ENCODE assay signal across 9 cellular contexts in genomic region chr3:112092439-112093179, GRCh38. TPM values are rescaled to one million over a fixed set of nuclear protein-coding genes. Genes with fewer than 3 reads are reported as not detected.
A peak's percentile ranks its signal among the peaks of the same experiment; 100 is the strongest.
DNase-seq lines count a peak whose midpoint lies in the region; ATAC-seq and TF ChIP-seq lines count a peak whose summit lies in the region.
"Had no signal": no experiment of that assay in that cellular context is flagged by ENCODE, and none has a peak within 500 bp of the region (broad histone marks: within the 10 kb centered on the region; RNA-seq: fewer than 3 reads in every experiment).

No MANE protein-coding gene starts in this region.

- no peak overlapping the region for H3K4me3 ChIP-seq in GM23248

- no peak overlapping the region for H3K9ac ChIP-seq in GM23248

- H4K20me1 ChIP-seq in GM23248 (ENCODE audit: insufficient read depth), result no peaks in the 10 kb centered on the region

- peaks cover 46% of the 10 kb centered on the region for H3K79me2 ChIP-seq in GM23248 (ENCODE audit: insufficient read depth)

- H3K4me3 Mint-ChIP-seq in Calu3 (ENCODE audit: low read depth, unreplicated experiment) (peak overlapping the region; percentile 44), T-helper 17 cell (peak overlapping the region; percentile 45)

- H3K9me3 ChIP-seq in GM23248 (ENCODE audit: low read depth), result no peaks in the 10 kb centered on the region
- H3K9me3 ChIP-seq in T-helper 17 cell (ENCODE audit: control insufficient read depth, low read length, poor library complexity, severe bottlenecking), result no peaks in the 10 kb centered on the region

- in situ Hi-C loops in GM23248 (cut with MboI), result no loop called here

- DNase-seq in Calu3 (no peak), GM23248 (peak; percentile 31), T-helper 17 cell (no peak), left kidney (ENCODE audit: low read depth, low spot score) (peak; percentile 50), GM10266 (ENCODE audit: extremely low spot score) (no peak), NCI-H1092 treated with DMSO at 0.1 percent for 48 hours (lab: John Stamatoyannopoulos, UW) (no peak), 8988T (no peak)

- BruUV-seq in Calu3 (replicated peaks; lab: Mats Ljungman, UMichigan), result no TSS peak

- CTCF ChIA-PET in Calu3 (lab: Charles Lee), result interaction anchor here (1.1 to 1.3 kb wide), 2 partner anchors 19 to 79 kb away, joined by 3 to 5 read pairs; no protein-coding TSS in a partner anchor

- H3K4me2 ChIP-seq in GM23248 (ENCODE audit: unreplicated experiment), result peak overlapping the region; percentile 10

- H3K27me3 Mint-ChIP-seq in Calu3 (ENCODE audit: unreplicated experiment), result no peaks in the 10 kb centered on the region
- H3K27me3 Mint-ChIP-seq in T-helper 17 cell, result no peaks in the 10 kb centered on the region

- peaks cover 14% of the 10 kb centered on the region for H3F3A ChIP-seq in GM23248 (ENCODE audit: insufficient read depth)

- 0 out of 2 replicates have a peak overlapping the region, but pooled peaks have one; percentile 10 for H2AFZ ChIP-seq in GM23248

- H3K27ac ChIP-seq in GM23248, result no peak overlapping the region

- 72 to 77% methylated on average over 7 of the region's 7 CpGs for WGBS in GM23248 (ENCODE audit: low coverage in 1 of 2, low lambda C conversion rate in 2 of 2, missing lambda C conversion rate in 2 of 2), 2 experiments

- H3K4me1 Mint-ChIP-seq in Calu3 (ENCODE audit: low read depth, unreplicated experiment) (peaks cover 84% of the 10 kb centered on the region), T-helper 17 cell (peaks cover 30% of the 10 kb centered on the region)

- H3K36me3 ChIP-seq in GM23248 (ENCODE audit: low read depth), result no peaks in the 10 kb centered on the region

- H3K27ac Mint-ChIP-seq in Calu3 (ENCODE audit: unreplicated experiment), result peak overlapping the region; percentile 43
- H3K27ac Mint-ChIP-seq in T-helper 17 cell, result no peak overlapping the region

- TF ChIP-seq CTCF in Calu3 (IDR thresholded peaks at IDR 0.05; ENCODE audit: unreplicated experiment) (no peak), GM10266 (IDR thresholded peaks at IDR 0.05; ENCODE audit: control insufficient read depth, insufficient read depth, low read depth, missing control alignments) (no peak)

- H3K27me3 ChIP-seq in GM23248 (replicated peaks; ENCODE audit: insufficient read depth), result no peaks in the 10 kb centered on the region

- ATAC-seq in T-helper 17 cell (no peak), GM21528 (IDR thresholded peaks at IDR 0.05; ENCODE audit: low FRiP score, unreplicated experiment) (no peak)

- peaks cover 28% of the 10 kb centered on the region for H3K36me3 Mint-ChIP-seq in Calu3 (ENCODE audit: insufficient read depth, unreplicated experiment)
- H3K36me3 Mint-ChIP-seq in T-helper 17 cell (ENCODE audit: low read depth), result peaks cover 3% of the 10 kb centered on the region

- H3K9me2 ChIP-seq in GM23248 (ENCODE audit: insufficient read depth), result no peaks in the 10 kb centered on the region

- peaks cover 17% of the 10 kb centered on the region for H3K4me1 ChIP-seq in GM23248 (ENCODE audit: insufficient read depth)

- H3K9me3 Mint-ChIP-seq in Calu3 (ENCODE audit: low read depth, unreplicated experiment), result no peaks in the 10 kb centered on the region

- intact Hi-C loops in Calu3 (cut with micrococcal nuclease; ENCODE audit: unreplicated experiment), result no loop called here

RNA-seq across cellular contexts. Expression of gene C3orf52, which starts 6.4 kb away (rescaled TPM):
- total RNA-seq in Calu3 (2022), result 28.2 and 29.8 TPM in 2 replicates
- total RNA-seq in GM23248 (2014; rRNA removed; shearing (Covaris generic)), result 1.3 and 3.5 TPM in 2 replicates
- 1.6 and 1.9 TPM in 2 replicates for polyA plus RNA-seq in GM23248 (2016; fragmentation: Nextera tagmentation; extraction: Ambion mirVana)
- total RNA-seq in T-helper 17 cell, result 1 to 10 TPM; 2.0 to 4.1 TPM

RNA-seq across cellular contexts. Expression of gene GCSAM, which starts 40.4 kb away (rescaled TPM):
- not detected in 2 replicates for total RNA-seq in Calu3 (2022)
- not detected in 2 replicates for total RNA-seq in GM23248 (2014; rRNA removed; shearing (Covaris generic))
- polyA plus RNA-seq in GM23248 (2016; fragmentation: Nextera tagmentation; extraction: Ambion mirVana), result 0.19 and 0.20 TPM in 2 replicates
- total RNA-seq in T-helper 17 cell, result 10 to 100 TPM; 14.2 to 21.2 TPM

RNA-seq across cellular contexts. Expression of gene TMPRSS7, which starts 58.1 kb away (rescaled TPM):
- not detected in 2 replicates for total RNA-seq in Calu3 (2022)
- total RNA-seq in GM23248 (2014; rRNA removed; shearing (Covaris generic)), result not detected in 2 replicates
- polyA plus RNA-seq in GM23248 (2016; fragmentation: Nextera tagmentation; extraction: Ambion mirVana), result not detected in 2 replicates
- total RNA-seq in T-helper 17 cell, result under 1 TPM in 1 of 2 donors, not detected in 1; 0.12 TPM
- total RNA-seq: posterior vena cava had no signal

Comparison
In these comparisons a context has a peak if more than half of its experiments do, and no peak if none do; other contexts are left out.
1. DNase-seq: peak in GM23248 (single experiment) and left kidney (single experiment); none in Calu3 (single experiment), T-helper 17 cell (0 of 3), GM10266 (single experiment), NCI-H1092 treated with DMSO at 0.1 percent for 48 hours (single experiment) and 8988T (single experiment).
2. RNA of gene GCSAM, which starts 40.4 kb away (total RNA-seq): 14.2 to 21.2 TPM in T-helper 17 cell; not detected in Calu3 and not detected in GM23248; every median in the first group is over 10 times any median in the second.